In genomic region chr3:182063742-182064141, GRCh38 we compare ENCODE assay signal across 33 cellular contexts.
"Had no signal": no experiment of that assay in that cellular context is flagged by ENCODE, and none has a peak within 500 bp of the region (broad histone marks: within the 10 kb centered on the region; RNA-seq: fewer than 3 reads in every experiment).

No MANE protein-coding gene starts in this region.

- H3K27ac Mint-ChIP-seq: activated B cell treated with CpG ODN at 0.5 μM for 24 hours; activated CD8-positive, alpha-beta memory T cell treated with anti-CD3 and anti-CD28 coated beads, Interleukin-2, amount 10 ng/mL, durations not matched to agents 7 days and 5 days; activated CD8-positive, alpha-beta T cell treated with anti-CD3 and anti-CD28 coated beads for 36 hours; activated naive CD4-positive, alpha-beta T cell treated with anti-CD3 and anti-CD28 coated beads, Interleukin-2, amount 10 ng/mL, durations not matched to agents 7 days and 5 days; activated naive CD4-positive, alpha-beta T cell treated with anti-CD3 and anti-CD28 coated beads, Interleukin-2, amount 50 U/mL, for 72 hours; activated naive CD8-positive, alpha-beta T cell treated with anti-CD3 and anti-CD28 coated beads, Interleukin-2, amount 10 ng/mL, durations not matched to agents 7 days and 5 days; activated T-helper 1 cell treated with anti-CD3 and anti-CD28 coated beads, Interleukin-12 subunit alpha, Interleukin-12 subunit beta, Interleukin-2, Interleukin-4 antibody, amounts not matched to agents 30 ng/mL and 10 ng/mL and 1 ng/mL, durations not matched to agents 14 hours and 24 hours and 36 hours; activated T-helper 2 cell treated with anti-CD3 and anti-CD28 coated beads, Interferon-gamma antibody, Interleukin-2, Interleukin-4, amounts not matched to agents 10 μg/mL and 5 μg/mL and 100 μg/mL, durations not matched to agents 14 hours and 24 hours and 36 hours; brain; dendritic cell treated with granulocyte-macrophage colony-stimulating factor and Interleukin-4, amounts not matched to agents 40 ng/mL and 50 ng/mL, for 4 days; endodermal cell; T-cell; T-helper 1 cell treated with Interleukin-12 subunit alpha and Interleukin-12 subunit beta and Interleukin-4 antibody, amounts not matched to agents 30 μg/mL and 1 μg/mL, for 36 hours had no signal

- H3K4me1 Mint-ChIP-seq: activated B cell treated with CpG ODN at 0.5 μM for 24 hours; activated CD8-positive, alpha-beta memory T cell treated with anti-CD3 and anti-CD28 coated beads, Interleukin-2, amount 10 ng/mL, durations not matched to agents 7 days and 5 days; activated naive CD4-positive, alpha-beta T cell treated with anti-CD3 and anti-CD28 coated beads, Interleukin-2, amount 10 ng/mL, durations not matched to agents 7 days and 5 days; activated naive CD8-positive, alpha-beta T cell treated with anti-CD3 and anti-CD28 coated beads, Interleukin-2, amount 10 ng/mL, durations not matched to agents 7 days and 5 days; central memory CD8-positive, alpha-beta T cell; endodermal cell; T-cell had no signal

- H3K27ac ChIP-seq: ascending aorta, breast epithelium, coronary artery, dorsolateral prefrontal cortex, gastroesophageal sphincter, heart right ventricle, hepatocyte, WERI-Rb-1 had no signal

- H2AFZ ChIP-seq: hepatocyte had no signal

- H3K9me3 ChIP-seq: ascending aorta, breast epithelium, gastroesophageal sphincter, heart right ventricle had no signal

- H3K27me3 Mint-ChIP-seq: activated B cell treated with CpG ODN at 0.5 μM for 24 hours; activated CD8-positive, alpha-beta memory T cell treated with anti-CD3 and anti-CD28 coated beads, Interleukin-2, amount 10 ng/mL, durations not matched to agents 7 days and 5 days; activated CD8-positive, alpha-beta T cell treated with anti-CD3 and anti-CD28 coated beads for 36 hours; activated naive CD4-positive, alpha-beta T cell treated with anti-CD3 and anti-CD28 coated beads, Interleukin-2, amount 10 ng/mL, durations not matched to agents 7 days and 5 days; activated naive CD8-positive, alpha-beta T cell treated with anti-CD3 and anti-CD28 coated beads, Interleukin-2, amount 10 ng/mL, durations not matched to agents 7 days and 5 days; central memory CD8-positive, alpha-beta T cell; dendritic cell treated with granulocyte-macrophage colony-stimulating factor and Interleukin-4, amounts not matched to agents 40 ng/mL and 50 ng/mL, for 4 days; T-cell had no signal

- H3K4me3 Mint-ChIP-seq: activated B cell treated with CpG ODN at 0.5 μM for 24 hours; activated CD8-positive, alpha-beta memory T cell treated with anti-CD3 and anti-CD28 coated beads, Interleukin-2, amount 10 ng/mL, durations not matched to agents 7 days and 5 days; activated CD8-positive, alpha-beta T cell treated with anti-CD3 and anti-CD28 coated beads for 36 hours; activated naive CD4-positive, alpha-beta T cell treated with anti-CD3 and anti-CD28 coated beads, Interleukin-2, amount 10 ng/mL, durations not matched to agents 7 days and 5 days; activated naive CD8-positive, alpha-beta T cell treated with anti-CD3 and anti-CD28 coated beads, Interleukin-2, amount 10 ng/mL, durations not matched to agents 7 days and 5 days; activated T-helper 1 cell treated with anti-CD3 and anti-CD28 coated beads, Interleukin-12 subunit alpha, Interleukin-12 subunit beta, Interleukin-2, Interleukin-4 antibody, amounts not matched to agents 30 ng/mL and 10 ng/mL and 1 ng/mL, durations not matched to agents 14 hours and 24 hours and 36 hours; brain; central memory CD8-positive, alpha-beta T cell; dendritic cell treated with granulocyte-macrophage colony-stimulating factor and Interleukin-4, amounts not matched to agents 40 ng/mL and 50 ng/mL, for 4 days; endodermal cell; T-cell; T-helper 1 cell treated with Interleukin-12 subunit alpha and Interleukin-12 subunit beta and Interleukin-4 antibody, amounts not matched to agents 30 μg/mL and 1 μg/mL, for 36 hours had no signal

- H3K4me1 ChIP-seq: ascending aorta, breast epithelium, gastroesophageal sphincter, heart right ventricle had no signal

- H3K4me3 ChIP-seq: ascending aorta, breast epithelium, coronary artery, dorsolateral prefrontal cortex, gastroesophageal sphincter, heart right ventricle, hepatocyte had no signal

- H3K79me2 ChIP-seq: hepatocyte had no signal

- H3K36me3 Mint-ChIP-seq: activated CD8-positive, alpha-beta memory T cell treated with anti-CD3 and anti-CD28 coated beads, Interleukin-2, amount 10 ng/mL, durations not matched to agents 7 days and 5 days; activated naive CD4-positive, alpha-beta T cell treated with anti-CD3 and anti-CD28 coated beads, Interleukin-2, amount 10 ng/mL, durations not matched to agents 7 days and 5 days; activated naive CD4-positive, alpha-beta T cell treated with anti-CD3 and anti-CD28 coated beads, Interleukin-2, amount 50 U/mL, for 72 hours; activated naive CD8-positive, alpha-beta T cell treated with anti-CD3 and anti-CD28 coated beads, Interleukin-2, amount 10 ng/mL, durations not matched to agents 7 days and 5 days; brain; T-cell had no signal

- H3K4me2 ChIP-seq: hepatocyte had no signal

- H3K27me3 ChIP-seq: ascending aorta, breast epithelium, dorsolateral prefrontal cortex, gastroesophageal sphincter, heart right ventricle, hepatocyte had no signal

- ATAC-seq: activated CD4-positive, CD25-positive, alpha-beta regulatory T cell treated with anti-CD3 and anti-CD28 coated beads, Interleukin-2, amount 50 U/mL, for 24 hours; activated CD8-positive, alpha-beta memory T cell treated with anti-CD3 and anti-CD28 coated beads, Interleukin-2, amount 10 ng/mL, durations not matched to agents 7 days and 5 days; activated CD8-positive, alpha-beta T cell treated with anti-CD3 and anti-CD28 coated beads for 36 hours; activated naive CD4-positive, alpha-beta T cell treated with anti-CD3 and anti-CD28 coated beads, Interleukin-2, amount 50 U/mL, for 72 hours; gastroesophageal sphincter; heart right ventricle; T-cell had no signal

- H3K9me3 Mint-ChIP-seq: activated B cell treated with CpG ODN at 0.5 μM for 24 hours; activated CD8-positive, alpha-beta T cell treated with anti-CD3 and anti-CD28 coated beads for 36 hours; activated naive CD4-positive, alpha-beta T cell treated with anti-CD3 and anti-CD28 coated beads, Interleukin-2, amount 10 ng/mL, durations not matched to agents 7 days and 5 days; activated naive CD4-positive, alpha-beta T cell treated with anti-CD3 and anti-CD28 coated beads, Interleukin-2, amount 50 U/mL, for 72 hours; activated naive CD8-positive, alpha-beta T cell treated with anti-CD3 and anti-CD28 coated beads, Interleukin-2, amount 10 ng/mL, durations not matched to agents 7 days and 5 days; activated T-helper 1 cell treated with anti-CD3 and anti-CD28 coated beads, Interleukin-12 subunit alpha, Interleukin-12 subunit beta, Interleukin-2, Interleukin-4 antibody, amounts not matched to agents 30 ng/mL and 10 ng/mL and 1 ng/mL, durations not matched to agents 14 hours and 24 hours and 36 hours; activated T-helper 2 cell treated with anti-CD3 and anti-CD28 coated beads, Interferon-gamma antibody, Interleukin-2, Interleukin-4, amounts not matched to agents 10 μg/mL and 5 μg/mL and 100 μg/mL, durations not matched to agents 14 hours and 24 hours and 36 hours; brain; central memory CD8-positive, alpha-beta T cell; dendritic cell treated with granulocyte-macrophage colony-stimulating factor and Interleukin-4, amounts not matched to agents 40 ng/mL and 50 ng/mL, for 4 days; endodermal cell; T-helper 1 cell treated with Interleukin-12 subunit alpha and Interleukin-12 subunit beta and Interleukin-4 antibody, amounts not matched to agents 30 μg/mL and 1 μg/mL, for 36 hours had no signal

- DNase-seq: activated B cell treated with CpG ODN at 0.5 μM for 24 hours; activated CD4-positive, alpha-beta T cell treated with anti-CD3 and anti-CD28 coated beads for 48 hours; activated CD4-positive, alpha-beta T cell treated with anti-CD3 and anti-CD28 coated beads, Interleukin-2, amount 50 U/mL, for 1 hour; activated CD4-positive, alpha-beta T cell treated with anti-CD3 and anti-CD28 coated beads, Interleukin-2, amount 50 U/mL, for 48 hours; activated CD8-positive, alpha-beta memory T cell treated with anti-CD3 and anti-CD28 coated beads, Interleukin-2, amount 10 ng/mL, durations not matched to agents 7 days and 5 days; activated CD8-positive, alpha-beta memory T cell treated with anti-CD3 and anti-CD28 coated beads, Interleukin-2, amount 50 U/mL, for 4 hours; activated CD8-positive, alpha-beta T cell treated with anti-CD3 and anti-CD28 coated beads for 36 hours; activated effector memory CD4-positive, alpha-beta T cell treated with anti-CD3 and anti-CD28 coated beads, Interleukin-2, amount 50 U/mL, for 16 hours; activated naive CD4-positive, alpha-beta T cell treated with anti-CD3 and anti-CD28 coated beads, Interleukin-2, amount 10 ng/mL, durations not matched to agents 7 days and 5 days; activated naive CD8-positive, alpha-beta T cell treated with anti-CD3 and anti-CD28 coated beads, Interleukin-2, amount 10 ng/mL, durations not matched to agents 7 days and 5 days; activated T-cell treated with anti-CD3 and anti-CD28 coated beads, Interleukin-2, amount 50 U/mL, for 1 hour; activated T-cell treated with anti-CD3 and anti-CD28 coated beads, Interleukin-2, amount 50 U/mL, for 48 hours; dorsolateral prefrontal cortex; effector memory CD4-positive, alpha-beta T cell; endodermal cell; foreskin melanocyte; heart right ventricle; T-cell; T-helper 9 cell; WERI-Rb-1 had no signal

- H3K36me3 ChIP-seq: ascending aorta, breast epithelium, gastroesophageal sphincter, heart right ventricle, WERI-Rb-1 had no signal
